In the genomic region with DNA sequence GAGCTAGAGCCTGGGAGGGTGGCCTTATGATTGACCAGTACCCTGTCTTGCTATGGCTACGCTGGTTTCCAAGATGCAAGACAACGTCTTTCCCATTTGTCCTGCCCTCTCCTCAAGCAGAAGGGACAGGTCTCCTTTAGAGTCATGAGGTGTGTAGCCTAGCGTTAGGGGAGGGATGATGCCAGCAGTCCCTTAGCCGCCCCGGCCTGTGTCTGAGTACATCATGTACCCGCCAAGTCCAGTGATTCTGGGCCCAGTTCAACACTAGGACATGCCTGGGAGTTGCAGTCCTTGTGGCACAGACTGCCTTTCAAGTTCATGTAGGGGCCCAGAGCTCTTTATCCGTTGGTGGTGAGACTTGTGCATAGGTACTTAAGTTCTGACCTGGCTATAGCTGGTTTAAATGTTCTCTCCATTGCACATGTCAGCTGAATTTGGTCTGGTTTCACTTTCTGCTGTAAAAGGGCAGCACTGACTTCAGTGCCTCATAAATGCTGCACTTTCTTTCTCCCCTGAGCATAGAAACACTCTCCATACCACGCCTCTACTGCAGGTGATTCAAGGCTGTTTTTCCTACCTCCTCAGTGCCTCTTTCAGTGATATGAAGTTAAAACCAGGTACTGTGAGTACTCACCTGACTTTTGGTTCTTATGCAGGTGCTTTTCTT, we compare ENCODE assay signal across 23 cellular contexts.
DNase-seq lines count a peak whose midpoint lies in the region; ATAC-seq and TF ChIP-seq lines count a peak whose summit lies in the region.
"Had no signal": no experiment of that assay in that cellular context is flagged by ENCODE, and none has a peak within 500 bp of the region (broad histone marks: within the 10 kb centered on the region; RNA-seq: fewer than 3 reads in every experiment).

No MANE protein-coding gene starts in this region.

- CTCF ChIA-PET in Calu3 (lab: Charles Lee): no interaction called here

- intact Hi-C loops in Right ventricle myocardium superior (cut with DNase I): no loop called here
- intact Hi-C loops in upper lobe of right lung (cut with DNase I): no loop called here
- intact Hi-C loops in Calu3 (cut with micrococcal nuclease; ENCODE audit: unreplicated experiment): no loop called here

- H3K27ac ChIP-seq in right atrium auricular region (no peak overlapping the region), upper lobe of right lung (no peak overlapping the region)
- H3K27ac ChIP-seq: 22Rv1, BLaER1, breast epithelium, esophagus squamous epithelium, heart left ventricle, neural progenitor cell had no signal

- no peaks in the 10 kb centered on the region for H3K27me3 Mint-ChIP-seq in Calu3 (ENCODE audit: unreplicated experiment)
- H3K27me3 Mint-ChIP-seq: activated naive CD8-positive, alpha-beta T cell; activated T-cell treated with anti-CD3 and anti-CD28 coated beads, Interleukin-2, amount 50 U/mL, for 24 hours; stimulated activated naive CD8-positive, alpha-beta T cell treated with anti-CD3 and anti-CD28 coated beads, Interleukin-15, Interleukin-2, amounts not matched to agents 100 ng/mL and 50 ng/mL, for 24 hours had no signal

- H3K4me1 Mint-ChIP-seq in Calu3 (ENCODE audit: low read depth, unreplicated experiment): no peaks in the 10 kb centered on the region
- H3K4me1 Mint-ChIP-seq: mesothelial cell of epicardium, neural progenitor cell had no signal

- H3K9me3 Mint-ChIP-seq in Calu3 (ENCODE audit: low read depth, unreplicated experiment): peaks cover 2% of the 10 kb centered on the region
- H3K9me3 Mint-ChIP-seq: stimulated activated naive CD8-positive, alpha-beta T cell treated with anti-CD3 and anti-CD28 coated beads, Interleukin-15, Interleukin-2, amounts not matched to agents 100 ng/mL and 50 ng/mL, for 24 hours had no signal

- ATAC-seq in Right ventricle myocardium superior (ENCODE audit: poor library complexity) (no peak), HG02678 (IDR thresholded peaks at IDR 0.05; ENCODE audit: unreplicated experiment) (peak; percentile 86), HG03432 (IDR thresholded peaks at IDR 0.05; ENCODE audit: unreplicated experiment) (peak; percentile 59), upper lobe of right lung (peak; percentile 9), HG03442 (IDR thresholded peaks at IDR 0.05; ENCODE audit: unreplicated experiment) (no peak)

- no peaks in the 10 kb centered on the region for H3K36me3 ChIP-seq in right atrium auricular region
- H3K36me3 ChIP-seq in upper lobe of right lung: no peaks in the 10 kb centered on the region
- H3K36me3 ChIP-seq: breast epithelium, esophagus squamous epithelium, heart left ventricle, neural progenitor cell had no signal

- H3K27me3 ChIP-seq in right atrium auricular region (no peaks in the 10 kb centered on the region), upper lobe of right lung (no peaks in the 10 kb centered on the region)
- H3K27me3 ChIP-seq: BLaER1, breast epithelium, esophagus squamous epithelium, heart left ventricle, neural progenitor cell had no signal

- BruUV-seq in Calu3 (replicated peaks; lab: Mats Ljungman, UMichigan): no TSS peak

- H3K27ac Mint-ChIP-seq in Calu3 (ENCODE audit: unreplicated experiment): no peak overlapping the region
- H3K27ac Mint-ChIP-seq: activated naive CD8-positive, alpha-beta T cell; activated T-cell treated with anti-CD3 and anti-CD28 coated beads, Interleukin-2, amount 50 U/mL, for 24 hours; mesothelial cell of epicardium; neural progenitor cell; stimulated activated naive CD8-positive, alpha-beta T cell treated with anti-CD3 and anti-CD28 coated beads, Interleukin-15, Interleukin-2, amounts not matched to agents 100 ng/mL and 50 ng/mL, for 24 hours had no signal

- DNase-seq in Right ventricle myocardium superior: peak; percentile 33
- DNase-seq in right atrium auricular region (ENCODE audit: low spot score): no peak
- DNase-seq in upper lobe of right lung: no peak
- DNase-seq in SW 1271 (lab: John Stamatoyannopoulos, UW): no peak
- no peak for DNase-seq in Calu3
- DNase-seq: activated CD4-positive, alpha-beta T cell treated with anti-CD3 and anti-CD28 coated beads, Interleukin-2, amount 50 U/mL, for 48 hours; activated T-cell treated with anti-CD3 and anti-CD28 coated beads, Interleukin-2, amount 50 U/mL, for 24 hours; DMS153; esophagus squamous epithelium; NCI-H1048; NCI-H2171; stimulated activated CD4-positive, alpha-beta T cell treated with anti-CD3 and anti-CD28 coated beads, Interleukin-15, amount 100 ng/mL, for 24 hours had no signal

- H3K4me1 ChIP-seq in right atrium auricular region (no peaks in the 10 kb centered on the region), upper lobe of right lung (no peaks in the 10 kb centered on the region)
- H3K4me1 ChIP-seq: BLaER1, breast epithelium, esophagus squamous epithelium, heart left ventricle, neural progenitor cell had no signal

- peaks cover 0 to 32% of the 10 kb centered on the region in 2 donors for H3K9me3 ChIP-seq in right atrium auricular region
- no peaks in the 10 kb centered on the region for H3K9me3 ChIP-seq in upper lobe of right lung
- H3K9me3 ChIP-seq: BLaER1, esophagus squamous epithelium had no signal

- no peak overlapping the region for H3K4me3 ChIP-seq in right atrium auricular region
- H3K4me3 ChIP-seq in upper lobe of right lung: no peak overlapping the region
- H3K4me3 ChIP-seq: BLaER1, breast epithelium, esophagus squamous epithelium, heart left ventricle, neural progenitor cell had no signal

- no peak overlapping the region for H3K4me3 Mint-ChIP-seq in Calu3 (ENCODE audit: low read depth, unreplicated experiment)
- H3K4me3 Mint-ChIP-seq: activated naive CD8-positive, alpha-beta T cell; activated T-cell treated with anti-CD3 and anti-CD28 coated beads, Interleukin-2, amount 50 U/mL, for 24 hours; mesothelial cell of epicardium; neural progenitor cell; stimulated activated naive CD8-positive, alpha-beta T cell treated with anti-CD3 and anti-CD28 coated beads, Interleukin-15, Interleukin-2, amounts not matched to agents 100 ng/mL and 50 ng/mL, for 24 hours had no signal

- no peak for TF ChIP-seq CTCF in right atrium auricular region (IDR thresholded peaks at IDR 0.05)
- no peak for TF ChIP-seq CTCF in upper lobe of right lung (IDR thresholded peaks at IDR 0.05)
- TF ChIP-seq CTCF in Calu3 (IDR thresholded peaks at IDR 0.05; ENCODE audit: unreplicated experiment): no peak

- H3K36me3 Mint-ChIP-seq in Calu3 (ENCODE audit: insufficient read depth, unreplicated experiment): no peaks in the 10 kb centered on the region

Comparison
In these comparisons a context has a peak if more than half of its experiments do, and no peak if none do; other contexts are left out.
1. ATAC-seq: peak in HG02678 (single experiment), HG03432 (single experiment) and upper lobe of right lung (single experiment); none in Right ventricle myocardium superior (single experiment) and HG03442 (single experiment).